17 cellular contexts compared by ENCODE assay signal in the genomic region with DNA sequence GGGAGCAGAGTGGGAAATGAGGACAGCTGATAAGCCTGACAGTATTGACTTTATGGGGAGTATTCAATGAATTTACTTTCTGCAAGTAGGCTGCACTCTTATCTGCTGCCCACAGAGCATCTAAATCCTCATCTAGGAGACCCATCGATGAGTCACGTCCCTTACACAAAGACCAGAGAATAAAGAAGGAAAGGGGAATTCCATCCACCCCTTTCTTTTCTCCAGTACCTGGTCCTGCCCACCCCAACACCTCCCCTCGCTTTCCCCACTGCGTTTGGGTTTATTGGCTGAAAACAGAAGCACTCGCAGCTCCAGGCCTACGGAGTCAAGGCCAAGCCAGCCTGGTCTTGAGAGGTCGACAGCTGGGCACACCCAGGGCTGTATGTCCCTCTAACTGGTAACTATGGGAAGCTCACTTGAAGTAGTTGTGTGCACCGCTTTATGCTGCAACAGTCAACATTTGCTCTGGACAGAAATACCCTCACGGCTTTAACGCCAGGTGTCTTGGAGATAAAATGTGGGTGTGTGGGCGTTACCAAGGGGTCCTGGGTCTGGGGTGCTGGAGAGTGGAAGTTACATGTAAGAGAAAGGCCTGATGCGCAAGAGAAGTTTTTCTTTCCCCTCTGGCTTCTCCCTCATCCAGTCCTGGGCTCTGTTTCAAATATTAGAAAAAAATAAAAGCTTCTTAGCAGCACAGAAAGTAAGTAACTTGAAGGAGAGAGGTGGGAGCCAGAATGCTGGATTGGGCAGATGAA.
A peak's percentile ranks its signal among the peaks of the same experiment; 100 is the strongest.
DNase-seq lines count a peak whose midpoint lies in the region; ATAC-seq lines count a peak whose summit lies in the region.
"Had no signal": no experiment of that assay in that cellular context is flagged by ENCODE, and none has a peak within 500 bp of the region (broad histone marks: within the 10 kb centered on the region; RNA-seq: fewer than 3 reads in every experiment).

No MANE protein-coding gene starts in this region.

- DNase-seq in ELF-1 (ENCODE audit: low read depth, low spot score) (peak; percentile 34), NCI-H1436 treated with DMSO at 0.1 percent for 48 hours (lab: John Stamatoyannopoulos, UW) (peak; percentile 64), astrocyte of the hippocampus (ENCODE audit: low read depth, low spot score) (peak; percentile 50), iPS-NIHi7 (ENCODE audit: extremely low spot score) (peak; percentile 56), NCI-H748 treated with DMSO at 0.1 percent for 48 hours (lab: John Stamatoyannopoulos, UW) (no peak), AG08396 (ENCODE audit: low spot score) (no peak)
- DNase-seq in stimulated activated CD4-positive, alpha-beta T cell treated with anti-CD3 and anti-CD28 coated beads, Interleukin-2, amount 100 ng/mL, for 48 hours, result no peak
- DNase-seq: activated CD4-positive, alpha-beta T cell treated with anti-CD3 and anti-CD28 coated beads for 4 hours; activated T-cell treated with anti-CD3 and anti-CD28 coated beads, Interleukin-2, amount 50 U/mL, for 4 hours; lower lobe of right lung; NCI-H1048; NCI-H510A; right cardiac atrium; RPMI8226; stimulated activated CD4-positive, alpha-beta T cell treated with anti-CD3 and anti-CD28 coated beads, Interleukin-4, amount 100 ng/mL, for 24 hours; transverse colon had no signal

- no peak for ATAC-seq in HG03108 (IDR thresholded peaks at IDR 0.05; ENCODE audit: unreplicated experiment)
- ATAC-seq: activated T-cell treated with anti-CD3 and anti-CD28 coated beads, Interleukin-2, amount 50 U/mL, for 4 hours; right cardiac atrium had no signal

Comparison
In these comparisons a context has a peak if more than half of its experiments do, and no peak if none do; other contexts are left out.
1. DNase-seq: peak in ELF-1 (single experiment), NCI-H1436 treated with DMSO at 0.1 percent for 48 hours (single experiment), astrocyte of the hippocampus (single experiment) and iPS-NIHi7 (single experiment); none in NCI-H748 treated with DMSO at 0.1 percent for 48 hours (single experiment), AG08396 (single experiment) and stimulated activated CD4-positive, alpha-beta T cell treated with anti-CD3 and anti-CD28 coated beads, Interleukin-2, amount 100 ng/mL, for 48 hours (0 of 2).